Comparison of ENCODE assay signal across 22 cellular contexts in genomic region chr11:72860592-72860991, GRCh38.
"Had no signal": no experiment of that assay in that cellular context is flagged by ENCODE, and none has a peak within 500 bp of the region (broad histone marks: within the 10 kb centered on the region; RNA-seq: fewer than 3 reads in every experiment).

No MANE protein-coding gene starts in this region.

- H3K4me1 ChIP-seq: neural progenitor cell had no signal

- H3K4me2 ChIP-seq: hepatocyte, neural progenitor cell had no signal

- H3K4me3 Mint-ChIP-seq: natural killer cell treated with Interleukin-12 subunit alpha and Interleukin-12 subunit beta and Interleukin-15 and Interleukin-18, amount 100 ng/mL, for 72 hours; neural progenitor cell had no signal

- H2AFZ ChIP-seq: hepatocyte, neural progenitor cell had no signal

- ATAC-seq: left colon; left ventricle myocardium superior; natural killer cell treated with Interleukin-12 subunit alpha and Interleukin-12 subunit beta and Interleukin-15 and Interleukin-18, amount 100 ng/mL, for 72 hours; pancreas; right cardiac atrium had no signal

- H3K27ac Mint-ChIP-seq: natural killer cell treated with Interleukin-12 subunit alpha and Interleukin-12 subunit beta and Interleukin-15 and Interleukin-18, amount 100 ng/mL, for 72 hours; neural progenitor cell had no signal

- H3K36me3 ChIP-seq: neural progenitor cell, pancreas, thyroid gland, uterus had no signal

- H3K27ac ChIP-seq: hepatocyte, neural progenitor cell, pancreas, thyroid gland, upper lobe of left lung, uterus had no signal

- H3K27me3 ChIP-seq: hepatocyte, neural progenitor cell, pancreas, thyroid gland, upper lobe of left lung, uterus had no signal

- H3K9me3 Mint-ChIP-seq: natural killer cell treated with Interleukin-12 subunit alpha and Interleukin-12 subunit beta and Interleukin-15 and Interleukin-18, amount 100 ng/mL, for 72 hours; neural progenitor cell had no signal

- H3K27me3 Mint-ChIP-seq: natural killer cell treated with Interleukin-12 subunit alpha and Interleukin-12 subunit beta and Interleukin-15 and Interleukin-18, amount 100 ng/mL, for 72 hours; progenitor cell of endocrine pancreas had no signal

- H3K9ac ChIP-seq: neural progenitor cell had no signal

- DNase-seq: dermis blood vessel endothelial cell; erythroblast; foreskin melanocyte; head of caudate nucleus; left colon; left ventricle myocardium superior; mesenchymal stem cell; midbrain; nucleus accumbens; pancreas; right cardiac atrium; small intestine; stimulated activated CD4-positive, alpha-beta T cell treated with anti-CD3 and anti-CD28 coated beads, Interleukin-2, amount 100 ng/mL, for 48 hours; stimulated activated naive CD4-positive, alpha-beta T cell treated with Interleukin-2 at 50 U/mL for 16 hours; thyroid gland; uterus had no signal

- H3K9me3 ChIP-seq: pancreas, thyroid gland, upper lobe of left lung, uterus had no signal

- H3K4me3 ChIP-seq: hepatocyte, lung, neural progenitor cell, pancreas, thyroid gland, upper lobe of left lung, uterus had no signal
